1 cellular context compared by ENCODE assay signal in the genomic region with DNA sequence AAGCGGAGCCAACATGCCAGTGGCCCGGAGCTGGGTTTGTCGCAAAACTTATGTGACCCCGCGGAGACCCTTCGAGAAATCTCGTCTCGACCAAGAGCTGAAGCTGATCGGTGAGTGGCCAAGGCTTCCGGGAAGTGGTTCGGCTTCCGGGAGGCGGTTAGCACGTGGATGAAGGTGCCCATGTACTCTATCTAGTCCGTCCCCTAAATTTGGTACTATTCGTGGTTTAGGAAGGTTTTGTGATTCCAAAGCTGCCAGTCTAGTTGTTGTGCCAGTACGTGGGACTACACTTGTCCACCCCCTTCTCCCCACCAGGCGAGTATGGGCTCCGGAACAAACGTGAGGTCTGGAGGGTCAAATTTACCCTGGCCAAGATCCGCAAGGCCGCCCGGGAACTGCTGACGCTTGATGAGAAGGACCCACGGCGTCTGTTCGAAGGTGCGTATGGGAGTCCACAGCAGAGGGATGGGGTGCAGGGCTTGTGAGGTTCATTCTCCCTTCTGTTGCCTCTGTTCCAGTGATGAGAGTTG.
TF ChIP-seq lines count a peak whose summit lies in the region.

No MANE protein-coding gene starts in this region.

TF ChIP-seq in GM23338, 12 proteins besides CTCF, POLR2A, EP300 and RAD21 (continued from another document):
- TF ChIP-seq, protein P1, sequence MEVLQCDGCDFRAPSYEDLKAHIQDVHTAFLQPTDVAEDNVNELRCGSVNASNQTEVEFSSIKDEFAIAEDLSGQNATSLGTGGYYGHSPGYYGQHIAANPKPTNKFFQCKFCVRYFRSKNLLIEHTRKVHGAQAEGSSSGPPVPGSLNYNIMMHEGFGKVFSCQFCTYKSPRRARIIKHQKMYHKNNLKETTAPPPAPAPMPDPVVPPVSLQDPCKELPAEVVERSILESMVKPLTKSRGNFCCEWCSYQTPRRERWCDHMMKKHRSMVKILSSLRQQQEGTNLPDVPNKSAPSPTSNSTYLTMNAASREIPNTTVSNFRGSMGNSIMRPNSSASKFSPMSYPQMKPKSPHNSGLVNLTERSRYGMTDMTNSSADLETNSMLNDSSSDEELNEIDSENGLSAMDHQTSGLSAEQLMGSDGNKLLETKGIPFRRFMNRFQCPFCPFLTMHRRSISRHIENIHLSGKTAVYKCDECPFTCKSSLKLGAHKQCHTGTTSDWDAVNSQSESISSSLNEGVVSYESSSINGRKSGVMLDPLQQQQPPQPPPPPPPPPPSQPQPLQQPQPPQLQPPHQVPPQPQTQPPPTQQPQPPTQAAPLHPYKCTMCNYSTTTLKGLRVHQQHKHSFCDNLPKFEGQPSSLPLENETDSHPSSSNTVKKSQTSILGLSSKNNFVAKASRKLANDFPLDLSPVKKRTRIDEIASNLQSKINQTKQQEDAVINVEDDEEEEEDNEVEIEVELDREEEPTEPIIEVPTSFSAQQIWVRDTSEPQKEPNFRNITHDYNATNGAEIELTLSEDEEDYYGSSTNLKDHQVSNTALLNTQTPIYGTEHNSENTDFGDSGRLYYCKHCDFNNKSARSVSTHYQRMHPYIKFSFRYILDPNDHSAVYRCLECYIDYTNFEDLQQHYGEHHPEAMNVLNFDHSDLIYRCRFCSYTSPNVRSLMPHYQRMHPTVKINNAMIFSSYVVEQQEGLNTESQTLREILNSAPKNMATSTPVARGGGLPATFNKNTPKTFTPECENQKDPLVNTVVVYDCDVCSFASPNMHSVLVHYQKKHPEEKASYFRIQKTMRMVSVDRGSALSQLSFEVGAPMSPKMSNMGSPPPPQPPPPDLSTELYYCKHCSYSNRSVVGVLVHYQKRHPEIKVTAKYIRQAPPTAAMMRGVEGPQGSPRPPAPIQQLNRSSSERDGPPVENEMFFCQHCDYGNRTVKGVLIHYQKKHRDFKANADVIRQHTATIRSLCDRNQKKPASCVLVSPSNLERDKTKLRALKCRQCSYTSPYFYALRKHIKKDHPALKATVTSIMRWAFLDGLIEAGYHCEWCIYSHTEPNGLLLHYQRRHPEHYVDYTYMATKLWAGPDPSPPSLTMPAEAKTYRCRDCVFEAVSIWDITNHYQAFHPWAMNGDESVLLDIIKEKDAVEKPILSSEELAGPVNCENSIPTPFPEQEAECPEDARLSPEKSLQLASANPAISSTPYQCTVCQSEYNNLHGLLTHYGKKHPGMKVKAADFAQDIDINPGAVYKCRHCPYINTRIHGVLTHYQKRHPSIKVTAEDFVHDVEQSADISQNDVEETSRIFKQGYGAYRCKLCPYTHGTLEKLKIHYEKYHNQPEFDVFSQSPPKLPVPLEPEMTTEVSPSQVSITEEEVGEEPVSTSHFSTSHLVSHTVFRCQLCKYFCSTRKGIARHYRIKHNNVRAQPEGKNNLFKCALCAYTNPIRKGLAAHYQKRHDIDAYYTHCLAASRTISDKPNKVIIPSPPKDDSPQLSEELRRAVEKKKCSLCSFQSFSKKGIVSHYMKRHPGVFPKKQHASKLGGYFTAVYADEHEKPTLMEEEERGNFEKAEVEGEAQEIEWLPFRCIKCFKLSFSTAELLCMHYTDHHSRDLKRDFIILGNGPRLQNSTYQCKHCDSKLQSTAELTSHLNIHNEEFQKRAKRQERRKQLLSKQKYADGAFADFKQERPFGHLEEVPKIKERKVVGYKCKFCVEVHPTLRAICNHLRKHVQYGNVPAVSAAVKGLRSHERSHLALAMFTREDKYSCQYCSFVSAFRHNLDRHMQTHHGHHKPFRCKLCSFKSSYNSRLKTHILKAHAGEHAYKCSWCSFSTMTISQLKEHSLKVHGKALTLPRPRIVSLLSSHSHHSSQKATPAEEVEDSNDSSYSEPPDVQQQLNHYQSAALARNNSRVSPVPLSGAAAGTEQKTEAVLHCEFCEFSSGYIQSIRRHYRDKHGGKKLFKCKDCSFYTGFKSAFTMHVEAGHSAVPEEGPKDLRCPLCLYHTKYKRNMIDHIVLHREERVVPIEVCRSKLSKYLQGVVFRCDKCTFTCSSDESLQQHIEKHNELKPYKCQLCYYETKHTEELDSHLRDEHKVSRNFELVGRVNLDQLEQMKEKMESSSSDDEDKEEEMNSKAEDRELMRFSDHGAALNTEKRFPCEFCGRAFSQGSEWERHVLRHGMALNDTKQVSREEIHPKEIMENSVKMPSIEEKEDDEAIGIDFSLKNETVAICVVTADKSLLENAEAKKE (CRISPR knock-in tag; IDR thresholded peaks at IDR 0.05), result no peak
- no peak for TF ChIP-seq ZNF114 (CRISPR knock-in tag; IDR thresholded peaks at IDR 0.05)
- TF ChIP-seq NANOG (IDR thresholded peaks at IDR 0.05; ENCODE audit: borderline replicate concordance), result no peak
- TF ChIP-seq ZNF331 (CRISPR knock-in tag; IDR thresholded peaks at IDR 0.05; ENCODE audit: low read depth), result no peak
- TF ChIP-seq, protein P2, sequence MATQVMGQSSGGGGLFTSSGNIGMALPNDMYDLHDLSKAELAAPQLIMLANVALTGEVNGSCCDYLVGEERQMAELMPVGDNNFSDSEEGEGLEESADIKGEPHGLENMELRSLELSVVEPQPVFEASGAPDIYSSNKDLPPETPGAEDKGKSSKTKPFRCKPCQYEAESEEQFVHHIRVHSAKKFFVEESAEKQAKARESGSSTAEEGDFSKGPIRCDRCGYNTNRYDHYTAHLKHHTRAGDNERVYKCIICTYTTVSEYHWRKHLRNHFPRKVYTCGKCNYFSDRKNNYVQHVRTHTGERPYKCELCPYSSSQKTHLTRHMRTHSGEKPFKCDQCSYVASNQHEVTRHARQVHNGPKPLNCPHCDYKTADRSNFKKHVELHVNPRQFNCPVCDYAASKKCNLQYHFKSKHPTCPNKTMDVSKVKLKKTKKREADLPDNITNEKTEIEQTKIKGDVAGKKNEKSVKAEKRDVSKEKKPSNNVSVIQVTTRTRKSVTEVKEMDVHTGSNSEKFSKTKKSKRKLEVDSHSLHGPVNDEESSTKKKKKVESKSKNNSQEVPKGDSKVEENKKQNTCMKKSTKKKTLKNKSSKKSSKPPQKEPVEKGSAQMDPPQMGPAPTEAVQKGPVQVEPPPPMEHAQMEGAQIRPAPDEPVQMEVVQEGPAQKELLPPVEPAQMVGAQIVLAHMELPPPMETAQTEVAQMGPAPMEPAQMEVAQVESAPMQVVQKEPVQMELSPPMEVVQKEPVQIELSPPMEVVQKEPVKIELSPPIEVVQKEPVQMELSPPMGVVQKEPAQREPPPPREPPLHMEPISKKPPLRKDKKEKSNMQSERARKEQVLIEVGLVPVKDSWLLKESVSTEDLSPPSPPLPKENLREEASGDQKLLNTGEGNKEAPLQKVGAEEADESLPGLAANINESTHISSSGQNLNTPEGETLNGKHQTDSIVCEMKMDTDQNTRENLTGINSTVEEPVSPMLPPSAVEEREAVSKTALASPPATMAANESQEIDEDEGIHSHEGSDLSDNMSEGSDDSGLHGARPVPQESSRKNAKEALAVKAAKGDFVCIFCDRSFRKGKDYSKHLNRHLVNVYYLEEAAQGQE (IDR thresholded peaks at IDR 0.05; ENCODE audit: unreplicated experiment), result no peak
